In the genomic region with DNA sequence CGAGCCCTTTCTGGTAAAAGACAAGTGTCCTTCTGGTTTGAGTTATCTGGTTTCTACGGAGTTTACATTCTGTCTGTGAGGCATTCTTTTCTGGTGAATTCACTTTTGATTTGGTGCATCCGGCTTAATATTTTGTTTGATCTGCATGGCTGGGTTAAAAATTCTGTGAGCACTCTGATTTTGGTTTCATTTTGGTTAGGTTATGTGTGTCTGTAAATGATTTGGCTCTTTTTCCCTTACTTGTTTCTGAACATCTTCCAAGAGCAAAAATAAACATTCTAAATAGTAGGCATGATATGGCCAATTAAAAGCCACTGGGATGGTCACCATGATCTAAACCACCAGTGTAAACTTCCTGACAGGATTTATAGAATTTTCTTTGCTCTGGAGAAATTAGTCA, we compare ENCODE assay signal across 15 cellular contexts.
DNase-seq lines count a peak whose midpoint lies in the region; ATAC-seq, FAIRE-seq and TF ChIP-seq lines count a peak whose summit lies in the region.
"Had no signal": no experiment of that assay in that cellular context is flagged by ENCODE, and none has a peak within 500 bp of the region (broad histone marks: within the 10 kb centered on the region; RNA-seq: fewer than 3 reads in every experiment).

No MANE protein-coding gene starts in this region.

- H3K27ac Mint-ChIP-seq in activated T-helper 17 cell treated with anti-CD3 and anti-CD28 coated beads, Interleukin-2, amount 50 U/mL, for 72 hours = peak overlapping the region; percentile 57
- H3K27ac Mint-ChIP-seq: activated naive CD8-positive, alpha-beta T cell; CD4-positive, alpha-beta T cell; endodermal cell; natural killer cell treated with Interleukin-12 subunit alpha and Interleukin-12 subunit beta and Interleukin-15 and Interleukin-18, amount 100 ng/mL, for 72 hours had no signal

- intact Hi-C loops in kidney (cut with DNase I) = no loop called here
- intact Hi-C loops in posterior vena cava (cut with DNase I) = no loop called here

- no peaks in the 10 kb centered on the region for H3K27me3 ChIP-seq in ACC112 (ENCODE audit: insufficient read depth, low read length)

- H3K36me3 ChIP-seq in ACC112 (ENCODE audit: insufficient read depth, low read length) (no peaks in the 10 kb centered on the region), kidney (ENCODE audit: control insufficient read depth in 1 of 2, insufficient read depth in 2 of 2, low read length in 2 of 2) (no peaks in the 10 kb centered on the region)

- TF ChIP-seq CTCF in kidney (IDR thresholded peaks at IDR 0.05; ENCODE audit: borderline replicate concordance, extremely low read depth, insufficient read depth) = no peak

- H2AFZ ChIP-seq in ACC112 (ENCODE audit: low read length, unreplicated experiment) = peak overlapping the region; percentile 87

- DNase-seq in kidney (no peak), GM19240 (ENCODE audit: insufficient read length, low spot score) (no peak), DMS 273 treated with DMSO at 0.1 percent for 48 hours (lab: John Stamatoyannopoulos, UW) (no peak), posterior vena cava (ENCODE audit: low spot score) (no peak)
- DNase-seq: activated CD8-positive, alpha-beta memory T cell treated with anti-CD3 and anti-CD28 coated beads for 24 hours; CD4-positive, alpha-beta T cell; endodermal cell; NCI-H1092 treated with DMSO at 0.1 percent for 48 hours; NCI-H774 had no signal

- no peaks in the 10 kb centered on the region for H3K9me3 Mint-ChIP-seq in activated T-helper 17 cell treated with anti-CD3 and anti-CD28 coated beads, Interleukin-2, amount 50 U/mL, for 72 hours
- H3K9me3 Mint-ChIP-seq: CD4-positive, alpha-beta T cell; natural killer cell treated with Interleukin-12 subunit alpha and Interleukin-12 subunit beta and Interleukin-15 and Interleukin-18, amount 100 ng/mL, for 72 hours had no signal

- H3K4me3 ChIP-seq in ACC112 (ENCODE audit: low read depth, low read length) (peak overlapping the region; percentile 57), kidney (ENCODE audit: low read length in 2 of 2) (peak overlapping the region; percentile 27 to 36)

- ATAC-seq in GM21619 (IDR thresholded peaks at IDR 0.05; ENCODE audit: unreplicated experiment) (peak; percentile 51), GM19467 (IDR thresholded peaks at IDR 0.05; ENCODE audit: unreplicated experiment) (no peak)
- ATAC-seq in activated T-helper 17 cell treated with anti-CD3 and anti-CD28 coated beads, Interleukin-2, amount 50 U/mL, for 72 hours (replicated peaks) = peak; percentile 39
- ATAC-seq: natural killer cell treated with Interleukin-12 subunit alpha and Interleukin-12 subunit beta and Interleukin-15 and Interleukin-18, amount 100 ng/mL, for 72 hours had no signal

- H3K27me3 Mint-ChIP-seq in activated T-helper 17 cell treated with anti-CD3 and anti-CD28 coated beads, Interleukin-2, amount 50 U/mL, for 72 hours = peaks cover 3% of the 10 kb centered on the region

- H3K4me1 Mint-ChIP-seq in activated T-helper 17 cell treated with anti-CD3 and anti-CD28 coated beads, Interleukin-2, amount 50 U/mL, for 72 hours = peaks cover 9% of the 10 kb centered on the region

- FAIRE-seq in kidney (lab: Jason Lieb, UNC) = no peak

- H3K27ac ChIP-seq in ACC112 (ENCODE audit: low read depth, low read length) (peak overlapping the region; percentile 3), kidney (ENCODE audit: low read depth in 2 of 2, low read length in 2 of 2) (peak overlapping the region in 1 of 2 donors; percentile 24)

- peak overlapping the region; percentile 61 for H3K4me3 Mint-ChIP-seq in activated T-helper 17 cell treated with anti-CD3 and anti-CD28 coated beads, Interleukin-2, amount 50 U/mL, for 72 hours
- H3K4me3 Mint-ChIP-seq: activated naive CD8-positive, alpha-beta T cell; CD4-positive, alpha-beta T cell; endodermal cell; natural killer cell treated with Interleukin-12 subunit alpha and Interleukin-12 subunit beta and Interleukin-15 and Interleukin-18, amount 100 ng/mL, for 72 hours had no signal

- H3K79me2 ChIP-seq in ACC112 (ENCODE audit: control insufficient read depth, insufficient read depth, low read length, unreplicated experiment) = no peaks in the 10 kb centered on the region

- no peaks in the 10 kb centered on the region for H3K9me3 ChIP-seq in kidney (ENCODE audit: control insufficient read depth in 1 of 2, low read length in 2 of 2)

- peaks cover 13% of the 10 kb centered on the region for H3K4me1 ChIP-seq in ACC112 (ENCODE audit: control insufficient read depth, insufficient read depth, low read length, unreplicated experiment)
- peaks cover 4 to 6% of the 10 kb centered on the region in 2 donors for H3K4me1 ChIP-seq in kidney (ENCODE audit: control insufficient read depth in 1 of 2, insufficient read depth in 1 of 2, low read depth in 1 of 2, low read length in 2 of 2)

- H3K9ac ChIP-seq in kidney (ENCODE audit: low read length in 2 of 2) = peak overlapping the region in 1 of 2 donors; percentile 20

- no peaks in the 10 kb centered on the region for H3K36me3 Mint-ChIP-seq in activated T-helper 17 cell treated with anti-CD3 and anti-CD28 coated beads, Interleukin-2, amount 50 U/mL, for 72 hours (ENCODE audit: low read depth)
- H3K36me3 Mint-ChIP-seq: activated naive CD8-positive, alpha-beta T cell; natural killer cell treated with Interleukin-12 subunit alpha and Interleukin-12 subunit beta and Interleukin-15 and Interleukin-18, amount 100 ng/mL, for 72 hours had no signal
